In the genomic region with DNA sequence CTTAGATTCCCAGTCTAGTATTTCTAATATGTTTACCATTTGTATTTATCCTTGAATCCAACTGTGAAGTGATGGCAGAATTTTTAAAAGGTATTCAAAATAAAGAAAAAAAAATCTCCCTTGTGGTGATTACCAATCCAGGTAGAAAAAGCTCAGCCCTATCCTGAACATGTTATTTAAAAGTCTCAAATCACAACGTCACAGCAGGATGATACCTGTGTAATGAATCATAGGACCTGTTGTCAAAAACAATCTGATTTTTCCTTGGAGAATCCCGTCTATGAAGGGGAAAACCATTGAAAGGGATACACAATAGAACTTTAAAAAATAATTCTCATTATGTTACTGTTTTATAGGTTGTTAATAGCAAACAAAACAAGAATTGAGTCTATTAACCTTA, we compare ENCODE assay signal across 18 cellular contexts.
A peak's percentile ranks its signal among the peaks of the same experiment; 100 is the strongest.
DNase-seq lines count a peak whose midpoint lies in the region; FAIRE-seq and TF ChIP-seq lines count a peak whose summit lies in the region.
"Had no signal": no experiment of that assay in that cellular context is flagged by ENCODE, and none has a peak within 500 bp of the region (broad histone marks: within the 10 kb centered on the region; RNA-seq: fewer than 3 reads in every experiment).

No MANE protein-coding gene starts in this region.

- CTCF ChIA-PET in HEK293 (lab: Yijun Ruan, JAX) = interaction anchor here (0.6 to 1.7 kb wide), 5 partner anchors 24 to 477 kb away, joined by 3 to 5 read pairs (median 3); no protein-coding TSS in a partner anchor

- H3K4me2 ChIP-seq in astrocyte (ENCODE audit: low read length) = no peak overlapping the region

- H3K4me3 Mint-ChIP-seq in astrocyte (ENCODE audit: unreplicated experiment) = no peak overlapping the region
- no peak overlapping the region for H3K4me3 Mint-ChIP-seq in glutamatergic neuron (ENCODE audit: unreplicated experiment)
- H3K4me3 Mint-ChIP-seq: CD4-positive, alpha-beta memory T cell had no signal

- H3K27me3 ChIP-seq in astrocyte (ENCODE audit: insufficient read depth, low read length) = no peaks in the 10 kb centered on the region

- peaks cover 22 to 25% of the 10 kb centered on the region in 2 experiments for H3K36me3 ChIP-seq in HEK293 (ENCODE audit: control insufficient read depth in 2 of 2, insufficient read depth in 1 of 2, low read length in 2 of 2)
- peaks cover 36% of the 10 kb centered on the region for H3K36me3 ChIP-seq in astrocyte (ENCODE audit: insufficient read depth, low read length)

- H4K20me1 ChIP-seq in astrocyte (ENCODE audit: insufficient read depth, low read length) = peaks cover 3% of the 10 kb centered on the region

- H2AFZ ChIP-seq in astrocyte (ENCODE audit: low read depth, low read length) = no peak overlapping the region
- H2AFZ ChIP-seq: GM23248 had no signal

- H3K27ac Mint-ChIP-seq in astrocyte (ENCODE audit: unreplicated experiment) (peak overlapping the region; percentile 44), glutamatergic neuron (ENCODE audit: unreplicated experiment) (no peak overlapping the region)
- H3K27ac Mint-ChIP-seq: CD4-positive, alpha-beta memory T cell had no signal

- H3K27ac ChIP-seq in HEK293 (ENCODE audit: extremely low read depth, low read depth, low read length) (no peak overlapping the region), astrocyte (ENCODE audit: low read depth, low read length) (no peak overlapping the region)
- H3K27ac ChIP-seq: GM23248 had no signal

- H3K79me2 ChIP-seq in astrocyte (ENCODE audit: insufficient read depth, low read length) = no peaks in the 10 kb centered on the region

- H3K4me3 ChIP-seq in HEK293 (ENCODE audit: low read depth, low read length) (no peak overlapping the region), astrocyte (ENCODE audit: insufficient read depth, low read depth, low read length) (no peak overlapping the region), epithelial cell of esophagus (ENCODE audit: low read length) (no peak overlapping the region)
- H3K4me3 ChIP-seq: GM23248 had no signal

- H3K9ac ChIP-seq in astrocyte (ENCODE audit: low read length) = no peak overlapping the region
- H3K9ac ChIP-seq: GM23248 had no signal

- peaks cover 35% of the 10 kb centered on the region for H3K4me1 ChIP-seq in HEK293 (ENCODE audit: control insufficient read depth, insufficient read depth, low read length)
- H3K4me1 ChIP-seq in astrocyte (ENCODE audit: insufficient read depth, low read length) = peaks cover 16% of the 10 kb centered on the region

- DNase-seq in astrocyte (ENCODE audit: low read depth) = no peak
- DNase-seq in epithelial cell of esophagus (ENCODE audit: low read depth) = peak; percentile 53
- no peak for DNase-seq in DMS153 (lab: John Stamatoyannopoulos, UW)
- DNase-seq in activated CD4-positive, CD25-positive, alpha-beta regulatory T cell treated with anti-CD3 and anti-CD28 coated beads, Interleukin-2, amount 50 U/mL, for 72 hours = no peak
- no peak for DNase-seq in glutamatergic neuron
- DNase-seq in cardiac septum (ENCODE audit: low spot score) = no peak
- DNase-seq: 8988T; C1 segment of cervical spinal cord; Calu3; CD4-positive, alpha-beta memory T cell; COR-L47; DND-41; GM23248; H7; HCEC 1CT had no signal

- TF ChIP-seq CTCF in HEK293 (tag by site-specific recombination; IDR thresholded peaks at IDR 0.05) (no peak), astrocyte (IDR thresholded peaks at IDR 0.05; ENCODE audit: insufficient read depth, low read depth, low read length) (no peak), epithelial cell of esophagus (IDR thresholded peaks at IDR 0.05; ENCODE audit: insufficient read depth, low read depth, low read length, missing control alignments) (no peak), glutamatergic neuron (IDR thresholded peaks at IDR 0.05; ENCODE audit: partially characterized antibody, unreplicated experiment) (no peak)

- no peaks in the 10 kb centered on the region for H3K27me3 Mint-ChIP-seq in astrocyte (ENCODE audit: low read depth, unreplicated experiment)
- no peaks in the 10 kb centered on the region for H3K27me3 Mint-ChIP-seq in glutamatergic neuron (ENCODE audit: unreplicated experiment)

- intact Hi-C loops in cardiac septum (cut with DNase I) = no loop called here

- POLR2A ChIA-PET in HEK293 (lab: Yijun Ruan, JAX) = interaction anchor here (1.4 kb wide), 1 partner anchor 259 kb away, joined by 6 read pairs; no protein-coding TSS in a partner anchor

- H3K9me3 Mint-ChIP-seq in astrocyte (ENCODE audit: unreplicated experiment) (no peaks in the 10 kb centered on the region), glutamatergic neuron (ENCODE audit: unreplicated experiment) (peaks cover 1% of the 10 kb centered on the region)
- H3K9me3 Mint-ChIP-seq: CD4-positive, alpha-beta memory T cell had no signal

- H3K36me3 Mint-ChIP-seq in astrocyte (ENCODE audit: low read depth, unreplicated experiment) = peaks cover 11% of the 10 kb centered on the region
- H3K36me3 Mint-ChIP-seq in glutamatergic neuron (ENCODE audit: unreplicated experiment) = no peaks in the 10 kb centered on the region
- H3K36me3 Mint-ChIP-seq: CD4-positive, alpha-beta memory T cell had no signal

- H3K9me3 ChIP-seq in HEK293 (ENCODE audit: control insufficient read depth, insufficient read depth, low read depth, low read length) (no peaks in the 10 kb centered on the region), astrocyte (ENCODE audit: insufficient read depth, low read depth, low read length) (no peaks in the 10 kb centered on the region)

- H3K4me1 Mint-ChIP-seq in astrocyte (ENCODE audit: low read depth, unreplicated experiment) (peaks cover 40% of the 10 kb centered on the region), glutamatergic neuron (ENCODE audit: low read depth, unreplicated experiment) (peaks cover 2% of the 10 kb centered on the region)
- H3K4me1 Mint-ChIP-seq: CD4-positive, alpha-beta memory T cell had no signal

- no peak for FAIRE-seq in astrocyte (lab: Jason Lieb, UNC)
- FAIRE-seq: GM12892, H1 had no signal

TF ChIP-seq in HEK293, 187 proteins besides CTCF, POLR2A, EP300 and RAD21:
- TF ChIP-seq SP3 (tag by site-specific recombination; IDR thresholded peaks at IDR 0.05) (no peak), IKZF3 (tag by site-specific recombination; IDR thresholded peaks at IDR 0.05) (peak; percentile 12; the same call in 1 of the 2 replicates), ZNF600 (tag by site-specific recombination; IDR thresholded peaks at IDR 0.05) (no peak)
- TF ChIP-seq, protein P1, sequence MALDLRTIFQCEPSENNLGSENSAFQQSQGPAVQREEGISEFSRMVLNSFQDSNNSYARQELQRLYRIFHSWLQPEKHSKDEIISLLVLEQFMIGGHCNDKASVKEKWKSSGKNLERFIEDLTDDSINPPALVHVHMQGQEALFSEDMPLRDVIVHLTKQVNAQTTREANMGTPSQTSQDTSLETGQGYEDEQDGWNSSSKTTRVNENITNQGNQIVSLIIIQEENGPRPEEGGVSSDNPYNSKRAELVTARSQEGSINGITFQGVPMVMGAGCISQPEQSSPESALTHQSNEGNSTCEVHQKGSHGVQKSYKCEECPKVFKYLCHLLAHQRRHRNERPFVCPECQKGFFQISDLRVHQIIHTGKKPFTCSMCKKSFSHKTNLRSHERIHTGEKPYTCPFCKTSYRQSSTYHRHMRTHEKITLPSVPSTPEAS (tag by site-specific recombination; IDR thresholded peaks at IDR 0.05) = no peak
TF ChIP-seq in HEK293: peak in this region for 1.
